ENCODE assay signal across 13 cellular contexts in genomic region chr1:17406760-17407475, GRCh38. TPM values are rescaled to one million over a fixed set of nuclear protein-coding genes. Genes with fewer than 3 reads are reported as not detected.
A peak's percentile ranks its signal among the peaks of the same experiment; 100 is the strongest.
DNase-seq lines count a peak whose midpoint lies in the region; ATAC-seq, FAIRE-seq and TF ChIP-seq lines count a peak whose summit lies in the region.
"Not testable (repeated sequence)": the region's sequence is repeated elsewhere in the genome, so short reads cannot be mapped to it uniquely, and the experiment has no call there.
"Had no signal": no experiment of that assay in that cellular context is flagged by ENCODE, and none has a peak within 500 bp of the region (broad histone marks: within the 10 kb centered on the region; RNA-seq: fewer than 3 reads in every experiment).

No MANE protein-coding gene starts in this region.

- not testable (repeated sequence) for H3K4me2 ChIP-seq in GM12878 (ENCODE audit: control insufficient read depth, insufficient read depth)

- SMC1A ChIA-PET in GM12878 (lab: Charles Lee; ENCODE audit: uncharacterized antibody, unreplicated experiment) = not testable (repeated sequence)

- H4K20me1 ChIP-seq in GM12878 (ENCODE audit: control insufficient read depth, insufficient read depth) = not testable (repeated sequence)

- not testable (repeated sequence) for H2AFZ ChIP-seq in GM12878 (ENCODE audit: control insufficient read depth, low read depth, low read length)

- H3K9me3 Mint-ChIP-seq in nephron progenitor cell = not testable (repeated sequence)

- H3K79me2 ChIP-seq in GM12878 (ENCODE audit: control insufficient read depth, insufficient read depth, low read length) = not testable (repeated sequence)

- peak overlapping the region; percentile 80 for H3K27ac ChIP-seq in RWPE1
- H3K27ac ChIP-seq in GM12878 (ENCODE audit: control insufficient read depth, insufficient read depth) = not testable (repeated sequence)
- H3K27ac ChIP-seq in breast epithelium = peak overlapping the region in 1 of 2 donors; percentile 9

- not testable (repeated sequence) for H3K4me1 ChIP-seq in GM12878 (ENCODE audit: control insufficient read depth, insufficient read depth, low read length); breast epithelium

- H3K9me3 ChIP-seq in GM12878 (replicated peaks; ENCODE audit: control insufficient read depth, insufficient read depth, low read length); breast epithelium: not testable (repeated sequence)

- RAD21 ChIA-PET in GM12878 (lab: Charles Lee; ENCODE audit: unreplicated experiment) = not testable (repeated sequence)

- peak overlapping the region; percentile 58 for H3K27ac Mint-ChIP-seq in nephron progenitor cell

- not testable (repeated sequence) for H3K4me3 ChIP-seq in GM12878, breast epithelium
- H3K4me3 ChIP-seq in retinal pigment epithelial cell (ENCODE audit: low read length) = peak overlapping the region; percentile 71

- not testable (repeated sequence) for H3K27me3 ChIP-seq in GM12878 (replicated peaks in 1 of 2; ENCODE audit: control insufficient read depth in 2 of 2, insufficient read depth in 2 of 2, low read length in 1 of 2); breast epithelium

- peaks cover 22 to 27% of the 10 kb centered on the region in 2 experiments; a peak in 3 of 4 replicates for H3K36me3 ChIP-seq in GM12878 (ENCODE audit: control insufficient read depth in 2 of 2, insufficient read depth in 2 of 2, low read length in 1 of 2)
- not testable (repeated sequence) for H3K36me3 ChIP-seq in breast epithelium

- FAIRE-seq in GM12878 (lab: Jason Lieb, UNC) = not testable (repeated sequence)

- intact Hi-C loops in GM12878 (cut with micrococcal nuclease; ENCODE audit: unreplicated experiment); breast epithelium (cut with DNase I; ENCODE audit: low total_unique reads): not testable (repeated sequence)
- intact Hi-C loops in Right ventricle myocardium inferior (cut with DNase I) = loop anchor here (5.0 to 10.0 kb wide), 2 partner anchors 282 to 345 kb away; no protein-coding TSS in a partner anchor

- H3K36me3 Mint-ChIP-seq in nephron progenitor cell (ENCODE audit: low read depth) = peaks cover 53% of the 10 kb centered on the region

- in situ Hi-C loops in G401 (cut with HindIII; ENCODE audit: low sequenced_read_pairs); GM12878 (cut with MboI): not testable (repeated sequence)

- not testable (repeated sequence) for H3K9ac ChIP-seq in GM12878 (ENCODE audit: control insufficient read depth, insufficient read depth, low read length)

- not testable (repeated sequence) for ATAC-seq in GM12878, Right ventricle myocardium inferior

- CTCF ChIA-PET in RWPE1 (lab: Yijun Ruan, JAX) (interaction anchor here (0.6 to 1.7 kb wide), 8 partner anchors 14 to 378 kb away, joined by 4 to 7 read pairs (median 4); no protein-coding TSS in a partner anchor), GM12878 (lab: Yijun Ruan, JAX) (interaction anchor here (0.6 to 1.6 kb wide), 6 partner anchors 10 to 281 kb away, joined by 3 to 4 read pairs (median 4); no protein-coding TSS in a partner anchor)

- TF ChIP-seq POLR2A in GM12878 (IDR thresholded peaks at IDR 0.05; ENCODE audit: low read depth, low read length) = 0 out of 2 replicates have a peak, but pooled peaks have one; percentile 15
- not testable (repeated sequence) for TF ChIP-seq POLR2A in breast epithelium (IDR thresholded peaks at IDR 0.05)

- H3K4me3 Mint-ChIP-seq in nephron progenitor cell = not testable (repeated sequence)

- TF ChIP-seq EP300 in GM12878 (IDR thresholded peaks at IDR 0.05; ENCODE audit: borderline replicate concordance in 1 of 2, control insufficient read depth in 1 of 2, low read depth in 2 of 2, low read length in 2 of 2) = not testable (repeated sequence)

- not testable (repeated sequence) for BruUV-seq in GM12878 (replicated peaks; lab: Mats Ljungman, UMichigan)

- not testable (repeated sequence) for H3K27me3 Mint-ChIP-seq in nephron progenitor cell (ENCODE audit: low read depth, poor library complexity)

- DNase-seq in G401 (ENCODE audit: low spot score) (peak; percentile 42), breast epithelium (ENCODE audit: low spot score in 2 of 2) (peak; percentile 44 to 69), Right ventricle myocardium inferior (ENCODE audit: missing footprints) (peak; percentile 17)
- DNase-seq in RWPE1 (ENCODE audit: low spot score); GM12878 (ENCODE audit: low read depth, low spot score); nephron progenitor cell; retinal pigment epithelial cell (ENCODE audit: low read depth): not testable (repeated sequence)

- POLR2A ChIA-PET in RWPE1 (lab: Yijun Ruan, JAX; ENCODE audit: low non-redundant PET); GM12878 (lab: Charles Lee): not testable (repeated sequence)

- not testable (repeated sequence) for TF ChIP-seq RAD21 in GM12878 (IDR thresholded peaks at IDR 0.05; ENCODE audit: insufficient read depth, low read depth, low read length)

- WGBS in GM12878 (ENCODE audit: insufficient coverage, insufficient replicate concordance, low lambda C conversion rate, missing lambda C conversion rate) = 94% methylated on average over 16 of the region's 16 CpGs

- not testable (repeated sequence) for TF ChIP-seq CTCF in RWPE1 (conservative IDR thresholded peaks at IDR 0.05; ENCODE audit: low read depth); GM12878 (IDR thresholded peaks at IDR 0.05 in 2 of 3, conservative IDR thresholded peaks at IDR 0.05 in 1 of 3; ENCODE audit: control insufficient read depth in 2 of 3, extremely low read depth in 1 of 3, insufficient read depth in 1 of 3, low read depth in 3 of 3, low read length in 3 of 3); breast epithelium (IDR thresholded peaks at IDR 0.05); nephron progenitor cell (IDR thresholded peaks at IDR 0.05); retinal pigment epithelial cell (conservative IDR thresholded peaks at IDR 0.05; ENCODE audit: low read depth, low read length)

- peaks cover 24% of the 10 kb centered on the region for H3K4me1 Mint-ChIP-seq in nephron progenitor cell

RNA-seq across cellular contexts. Expression of gene RCC2, which starts 32.6 kb away (rescaled TPM):
- 120 and 129 TPM in 2 replicates for total RNA-seq in G401 (2014; rRNA removed; shearing (Covaris generic))
- 45.7 and 57.1 TPM in 2 replicates for total RNA-seq in GM12878 (2013; cell fraction: nucleolus; rRNA removed)
- 62.9 and 77.6 TPM in 2 replicates for total RNA-seq in GM12878 (2014; rRNA removed)
- 85.1 and 93.4 TPM in 2 replicates for total RNA-seq in GM12878 (2014; rRNA removed; fragmentation: Illumina TruSeq; extraction: Trizol)
- 176 TPM in 2 replicates for total RNA-seq in GM12878 (2021)
- 27.0 TPM for polyA plus RNA-seq in GM12878 (2011; ENCODE audit: low read depth)
- polyA plus RNA-seq in GM12878 (2011; rRNA removed) = 34.4 and 60.5 TPM in 2 replicates
- polyA plus RNA-seq in GM12878 (2011; cell fraction: cytosol; rRNA removed) = 91.5 and 94.4 TPM in 2 replicates
- polyA plus RNA-seq in GM12878 (2011; cell fraction: nucleus; rRNA removed) = 108 and 135 TPM in 2 replicates
- polyA plus RNA-seq in GM12878 (2012) = 56.0 and 64.4 TPM in 2 replicates
- polyA plus RNA-seq in GM12878 (2014; fragmentation: Illumina TruSeq; extraction: Trizol) = 88.3 and 128 TPM in 2 replicates
- polyA plus RNA-seq in GM12878 (2014; fragmentation: Nextera tagmentation; extraction: Ambion mirVana) = 100 to 1,000 TPM in 1 of 2 experiments, 10 to 100 TPM in 1; 38.3 to 124 TPM
- polyA plus RNA-seq in GM12878 (2014; rRNA removed) = 99.6 and 118 TPM in 2 replicates
- 10 to 100 TPM; 10.7 to 32.2 TPM for polyA plus RNA-seq in GM12878 (2016; fragmentation: Nextera tagmentation; extraction: Ambion mirVana)
- 65.9 and 81.3 TPM in 2 replicates for polyA minus RNA-seq in GM12878 (2011; rRNA and poly(A)+ RNA removed)
- 63.7 and 66.3 TPM in 2 replicates for polyA minus RNA-seq in GM12878 (2011; cell fraction: cytosol; rRNA and poly(A)+ RNA removed)
- polyA minus RNA-seq in GM12878 (2011; cell fraction: nucleus; rRNA and poly(A)+ RNA removed) = 17.0 and 35.5 TPM in 2 replicates
- total RNA-seq in breast epithelium = 10 to 100 TPM; 21.1 to 39.0 (median 33.2) TPM
- total RNA-seq in Right ventricle myocardium inferior = 12.7 TPM

RNA-seq across cellular contexts. Expression of gene PADI6, which starts 34.9 kb away (rescaled TPM):
- not detected in 2 replicates for total RNA-seq in G401 (2014; rRNA removed; shearing (Covaris generic))
- total RNA-seq in GM12878 (2013; cell fraction: nucleolus; rRNA removed) = not detected in 2 replicates
- total RNA-seq in GM12878 (2014; rRNA removed) (not detected in 2 replicates), GM12878 (2014; rRNA removed; fragmentation: Illumina TruSeq; extraction: Trizol) (not detected in 2 replicates), GM12878 (2021) (not detected in 2 replicates), breast epithelium (not detected), Right ventricle myocardium inferior (not detected)
- not detected for polyA plus RNA-seq in GM12878 (2011; ENCODE audit: low read depth)
- polyA plus RNA-seq in GM12878 (2011; rRNA removed) (not detected in 2 replicates), GM12878 (2014; fragmentation: Illumina TruSeq; extraction: Trizol) (not detected in 2 replicates), GM12878 (2014; fragmentation: Nextera tagmentation; extraction: Ambion mirVana) (not detected), GM12878 (2014; rRNA removed) (not detected in 2 replicates), GM12878 (2016; fragmentation: Nextera tagmentation; extraction: Ambion mirVana) (not detected)
- not detected in 2 replicates for polyA plus RNA-seq in GM12878 (2011; cell fraction: cytosol; rRNA removed)
- not detected in 2 replicates for polyA plus RNA-seq in GM12878 (2011; cell fraction: nucleus; rRNA removed)
- polyA plus RNA-seq in GM12878 (2012) = not detected in 2 replicates
- not detected in 2 replicates for polyA minus RNA-seq in GM12878 (2011; rRNA and poly(A)+ RNA removed)
- polyA minus RNA-seq in GM12878 (2011; cell fraction: cytosol; rRNA and poly(A)+ RNA removed) = not detected in 2 replicates
- polyA minus RNA-seq in GM12878 (2011; cell fraction: nucleus; rRNA and poly(A)+ RNA removed) = not detected in 2 replicates
- total RNA-seq: A673; Calu3; CD8-positive, alpha-beta T cell; H4; HT-29 had no signal
- polyA plus RNA-seq: AG04450 had no signal
